1 cellular context compared by ENCODE assay signal in genomic region chr3:134300520-134300919, GRCh38.
TF ChIP-seq lines count a peak whose summit lies in the region.

No MANE protein-coding gene starts in this region.

TF ChIP-seq in H1, 55 proteins besides CTCF, POLR2A, EP300 and RAD21:
- TF ChIP-seq EGR1 (IDR thresholded peaks at IDR 0.05; ENCODE audit: borderline replicate concordance, low read depth, low read length): no peak
- TF ChIP-seq ZNF274 (IDR thresholded peaks at IDR 0.05; ENCODE audit: borderline replicate concordance, extremely low read depth, low read length): no peak
- TF ChIP-seq BCL11A (IDR thresholded peaks at IDR 0.05; ENCODE audit: low read depth in 2 of 2, low read length in 2 of 2): no peak
- no peak for TF ChIP-seq SP4 (IDR thresholded peaks at IDR 0.05; ENCODE audit: low read length)
- no peak for TF ChIP-seq KDM5A (IDR thresholded peaks at IDR 0.05; ENCODE audit: low read length)
- no peak for TF ChIP-seq KDM1A (IDR thresholded peaks at IDR 0.05; ENCODE audit: borderline replicate concordance, low read length)
- TF ChIP-seq TAF7 (optimal IDR thresholded peaks at IDR 0.05; ENCODE audit: borderline replicate concordance, low read depth, low read length): no peak
- TF ChIP-seq CHD1 (IDR thresholded peaks at IDR 0.05; ENCODE audit: low read depth, low read length): no peak
- no peak for TF ChIP-seq SAP30 (IDR thresholded peaks at IDR 0.05; ENCODE audit: insufficient read depth, insufficient replicate concordance, low read length)
- no peak for TF ChIP-seq SP2 (IDR thresholded peaks at IDR 0.05; ENCODE audit: low read length)
- no peak for TF ChIP-seq NANOG (IDR thresholded peaks at IDR 0.05; ENCODE audit: insufficient read depth, low read depth, low read length, poor library complexity, severe bottlenecking)
